Comparison of ENCODE assay signal across 5 cellular contexts in the genomic region with DNA sequence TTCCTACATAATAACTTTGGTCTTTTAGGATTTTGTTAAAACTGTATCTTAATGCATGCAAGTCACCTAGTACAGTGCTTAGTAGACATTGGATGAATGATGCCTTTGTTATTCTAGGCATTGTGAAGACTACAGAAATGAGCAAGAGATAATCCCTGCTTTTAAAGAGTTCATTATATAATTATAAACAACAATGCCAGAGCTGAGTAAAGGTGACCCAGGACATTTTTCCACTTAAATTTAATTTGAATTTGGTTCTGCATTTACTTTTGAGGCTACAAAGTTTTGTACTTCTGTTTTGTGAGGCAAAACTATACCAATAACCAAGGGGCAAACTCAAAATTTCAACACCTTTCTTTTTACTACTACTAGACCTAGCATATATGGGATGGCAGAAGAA.
"Had no signal": no experiment of that assay in that cellular context is flagged by ENCODE, and none has a peak within 500 bp of the region (broad histone marks: within the 10 kb centered on the region; RNA-seq: fewer than 3 reads in every experiment).

No MANE protein-coding gene starts in this region.

- H3K27ac ChIP-seq: HL-60 had no signal

- DNase-seq: IMR-90, KBM-7 had no signal

- H3K4me3 ChIP-seq: K562 had no signal

- ATAC-seq: HepG2, K562 had no signal
